ENCODE assay signal across 1 cellular context in the genomic region with DNA sequence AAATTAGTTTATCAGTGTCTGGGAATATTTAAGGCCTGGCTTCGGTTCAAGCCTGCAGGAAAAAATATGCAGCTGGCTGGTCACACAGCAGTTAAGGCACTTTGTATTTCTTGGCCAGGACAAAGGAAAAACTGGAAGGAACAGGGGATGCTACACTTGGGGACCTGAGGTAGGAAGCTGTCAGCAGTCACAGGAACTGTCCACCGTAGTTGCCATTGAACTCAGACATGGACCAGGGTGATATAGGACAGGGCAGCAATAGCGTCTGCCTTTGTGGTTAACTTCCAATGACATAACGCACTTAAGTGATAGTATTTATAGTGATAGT.
TF ChIP-seq lines count a peak whose summit lies in the region.

No MANE protein-coding gene starts in this region.

TF ChIP-seq in SK-N-SH, 30 proteins besides CTCF, POLR2A, EP300 and RAD21 (continued from another document):
- TF ChIP-seq, protein P1, sequence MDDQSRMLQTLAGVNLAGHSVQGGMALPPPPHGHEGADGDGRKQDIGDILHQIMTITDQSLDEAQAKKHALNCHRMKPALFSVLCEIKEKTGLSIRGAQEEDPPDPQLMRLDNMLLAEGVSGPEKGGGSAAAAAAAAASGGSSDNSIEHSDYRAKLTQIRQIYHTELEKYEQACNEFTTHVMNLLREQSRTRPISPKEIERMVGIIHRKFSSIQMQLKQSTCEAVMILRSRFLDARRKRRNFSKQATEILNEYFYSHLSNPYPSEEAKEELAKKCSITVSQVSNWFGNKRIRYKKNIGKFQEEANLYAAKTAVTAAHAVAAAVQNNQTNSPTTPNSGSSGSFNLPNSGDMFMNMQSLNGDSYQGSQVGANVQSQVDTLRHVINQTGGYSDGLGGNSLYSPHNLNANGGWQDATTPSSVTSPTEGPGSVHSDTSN (IDR thresholded peaks at IDR 0.05) = 0 out of 2 replicates have a peak, but pooled peaks have one; percentile 7
- peak; percentile 37; the same call in 1 of the 2 replicates for TF ChIP-seq TCF12 (IDR thresholded peaks at IDR 0.05)
- no peak for TF ChIP-seq EZH2phosphoT487 (IDR thresholded peaks at IDR 0.05; ENCODE audit: borderline replicate concordance, low read depth)
- TF ChIP-seq, protein P2, sequence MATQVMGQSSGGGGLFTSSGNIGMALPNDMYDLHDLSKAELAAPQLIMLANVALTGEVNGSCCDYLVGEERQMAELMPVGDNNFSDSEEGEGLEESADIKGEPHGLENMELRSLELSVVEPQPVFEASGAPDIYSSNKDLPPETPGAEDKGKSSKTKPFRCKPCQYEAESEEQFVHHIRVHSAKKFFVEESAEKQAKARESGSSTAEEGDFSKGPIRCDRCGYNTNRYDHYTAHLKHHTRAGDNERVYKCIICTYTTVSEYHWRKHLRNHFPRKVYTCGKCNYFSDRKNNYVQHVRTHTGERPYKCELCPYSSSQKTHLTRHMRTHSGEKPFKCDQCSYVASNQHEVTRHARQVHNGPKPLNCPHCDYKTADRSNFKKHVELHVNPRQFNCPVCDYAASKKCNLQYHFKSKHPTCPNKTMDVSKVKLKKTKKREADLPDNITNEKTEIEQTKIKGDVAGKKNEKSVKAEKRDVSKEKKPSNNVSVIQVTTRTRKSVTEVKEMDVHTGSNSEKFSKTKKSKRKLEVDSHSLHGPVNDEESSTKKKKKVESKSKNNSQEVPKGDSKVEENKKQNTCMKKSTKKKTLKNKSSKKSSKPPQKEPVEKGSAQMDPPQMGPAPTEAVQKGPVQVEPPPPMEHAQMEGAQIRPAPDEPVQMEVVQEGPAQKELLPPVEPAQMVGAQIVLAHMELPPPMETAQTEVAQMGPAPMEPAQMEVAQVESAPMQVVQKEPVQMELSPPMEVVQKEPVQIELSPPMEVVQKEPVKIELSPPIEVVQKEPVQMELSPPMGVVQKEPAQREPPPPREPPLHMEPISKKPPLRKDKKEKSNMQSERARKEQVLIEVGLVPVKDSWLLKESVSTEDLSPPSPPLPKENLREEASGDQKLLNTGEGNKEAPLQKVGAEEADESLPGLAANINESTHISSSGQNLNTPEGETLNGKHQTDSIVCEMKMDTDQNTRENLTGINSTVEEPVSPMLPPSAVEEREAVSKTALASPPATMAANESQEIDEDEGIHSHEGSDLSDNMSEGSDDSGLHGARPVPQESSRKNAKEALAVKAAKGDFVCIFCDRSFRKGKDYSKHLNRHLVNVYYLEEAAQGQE (IDR thresholded peaks at IDR 0.05; ENCODE audit: low read depth, low read length) = peak; percentile 73; the same call in 1 of the 2 replicates
- TF ChIP-seq RXRA (IDR thresholded peaks at IDR 0.05; ENCODE audit: borderline replicate concordance, low read depth) = no peak
- no peak for TF ChIP-seq FOXM1 (IDR thresholded peaks at IDR 0.05; ENCODE audit: low read depth)
TF ChIP-seq in SK-N-SH: peak in this region for 4.
